10 cellular contexts compared by ENCODE assay signal in the genomic region with DNA sequence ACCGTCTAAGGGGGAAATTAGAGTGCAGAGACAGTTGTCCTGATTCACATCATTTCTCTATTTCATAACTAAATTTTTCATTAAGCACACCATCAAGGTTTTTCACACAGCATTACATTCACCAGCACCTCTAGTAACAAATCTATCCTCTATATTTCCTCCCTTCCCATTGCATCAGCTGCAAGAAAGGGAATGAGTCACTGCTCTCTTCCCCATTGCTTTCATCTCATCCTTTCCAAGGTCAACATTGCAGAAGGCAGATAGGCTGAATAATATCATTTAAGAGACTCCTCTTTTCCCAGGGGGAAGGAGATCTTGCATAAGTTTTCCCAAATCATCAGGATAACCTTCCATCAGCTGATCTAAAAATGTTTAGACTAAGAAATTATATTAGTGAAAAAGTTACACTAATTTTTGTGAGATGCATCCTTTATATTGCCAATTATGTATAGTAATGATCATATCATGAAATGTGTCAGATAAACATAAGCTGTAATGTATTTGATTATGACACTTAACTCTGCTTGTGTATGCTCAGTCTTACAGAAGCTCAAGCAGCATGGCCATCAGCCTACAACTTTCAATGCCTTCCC. TPM values are rescaled to one million over a fixed set of nuclear protein-coding genes. Genes with fewer than 3 reads are reported as not detected.
DNase-seq lines count a peak whose midpoint lies in the region; ATAC-seq, FAIRE-seq and TF ChIP-seq lines count a peak whose summit lies in the region.
"Had no signal": no experiment of that assay in that cellular context is flagged by ENCODE, and none has a peak within 500 bp of the region (broad histone marks: within the 10 kb centered on the region; RNA-seq: fewer than 3 reads in every experiment).

No MANE protein-coding gene starts in this region.

- intact Hi-C loops in activated CD8-positive, alpha-beta T cell treated with anti-CD3 and anti-CD28 coated beads for 36 hours (cut with micrococcal nuclease), result loop anchor here (5.0 to 10.0 kb wide), 2 partner anchors 96 to 334 kb away; no protein-coding TSS in a partner anchor
- intact Hi-C loops in esophagus muscularis mucosa (cut with DNase I), result loop anchor here (10.0 kb wide), 1 partner anchor 346 kb away; no protein-coding TSS in a partner anchor

- no peaks in the 10 kb centered on the region for H3K9me3 Mint-ChIP-seq in activated CD8-positive, alpha-beta T cell treated with anti-CD3 and anti-CD28 coated beads for 36 hours
- no peaks in the 10 kb centered on the region for H3K9me3 Mint-ChIP-seq in activated CD8-positive, alpha-beta T cell treated with anti-CD3 and anti-CD28 coated beads, Interleukin-2, amount 10 ng/mL, durations not matched to agents 7 days and 5 days (ENCODE audit: insufficient read depth)
- H3K9me3 Mint-ChIP-seq: memory B cell had no signal

- H3F3A ChIP-seq in OCI-LY1 (ENCODE audit: insufficient read depth, low read length), result no peaks in the 10 kb centered on the region

- WGBS in small intestine, 3 donors, result 79 to 89% (median 85%) methylated on average over 1 of the region's 1 CpG
- WGBS in esophagus muscularis mucosa, result 91% methylated on average over 1 of the region's 1 CpG

- CTCF ChIA-PET in activated CD8-positive, alpha-beta T cell treated with anti-CD3 and anti-CD28 coated beads for 36 hours (lab: Charles Lee), result interaction anchor here (8.2 kb wide), 1 partner anchor 351 kb away, joined by 97 read pairs; no protein-coding TSS in a partner anchor
- CTCF ChIA-PET in activated CD8-positive, alpha-beta T cell treated with anti-CD3 and anti-CD28 coated beads, Interleukin-2, amount 10 ng/mL, durations not matched to agents 7 days and 5 days (lab: Charles Lee), result interaction anchor here (0.7 to 2.2 kb wide), 4 partner anchors 24 to 425 kb away, joined by 3 to 9 read pairs (median 4); no protein-coding TSS in a partner anchor

- H2AFZ ChIP-seq in OCI-LY1 (ENCODE audit: low read length), result no peak overlapping the region

- H3K4me1 ChIP-seq in OCI-LY1 (ENCODE audit: insufficient read depth, low read length, severe bottlenecking), result peaks cover 44% of the 10 kb centered on the region
- peaks cover 0 to 2% of the 10 kb centered on the region in 2 donors for H3K4me1 ChIP-seq in small intestine (ENCODE audit: control insufficient read depth in 2 of 2, insufficient read depth in 1 of 2, low read depth in 1 of 2, low read length in 1 of 2)
- H3K4me1 ChIP-seq in esophagus muscularis mucosa, result peaks cover 12 to 38% (median 25%) of the 10 kb centered on the region in 4 donors

- H3K4me2 ChIP-seq in OCI-LY1 (ENCODE audit: low read length), result peak overlapping the region; percentile 32; the same call in 1 of the 2 replicates

- H3K36me3 Mint-ChIP-seq in activated CD8-positive, alpha-beta T cell treated with anti-CD3 and anti-CD28 coated beads for 36 hours (ENCODE audit: low read depth), result peaks cover 33% of the 10 kb centered on the region
- H3K36me3 Mint-ChIP-seq in activated CD8-positive, alpha-beta T cell treated with anti-CD3 and anti-CD28 coated beads, Interleukin-2, amount 10 ng/mL, durations not matched to agents 7 days and 5 days (ENCODE audit: low read depth), result peaks cover 53% of the 10 kb centered on the region

- H3K27ac ChIP-seq in OCI-LY1 (ENCODE audit: low read depth, low read length, poor library complexity, severe bottlenecking) (no peak overlapping the region), small intestine (ENCODE audit: low read depth in 1 of 2, low read length in 1 of 2) (no peak overlapping the region), esophagus muscularis mucosa (replicated peaks in 1 of 4) (no peak overlapping the region)

- no peaks in the 10 kb centered on the region for H3K27me3 ChIP-seq in OCI-LY1 (ENCODE audit: insufficient read depth, low read length)
- H3K27me3 ChIP-seq in small intestine (ENCODE audit: control insufficient read depth in 2 of 2, insufficient read depth in 2 of 2, low read length in 2 of 2), result no peaks in the 10 kb centered on the region
- no peaks in the 10 kb centered on the region for H3K27me3 ChIP-seq in esophagus muscularis mucosa

- no peaks in the 10 kb centered on the region for H3K27me3 Mint-ChIP-seq in activated CD8-positive, alpha-beta T cell treated with anti-CD3 and anti-CD28 coated beads for 36 hours
- H3K27me3 Mint-ChIP-seq in activated CD8-positive, alpha-beta T cell treated with anti-CD3 and anti-CD28 coated beads, Interleukin-2, amount 10 ng/mL, durations not matched to agents 7 days and 5 days (ENCODE audit: low read depth), result no peaks in the 10 kb centered on the region
- H3K27me3 Mint-ChIP-seq: memory B cell had no signal

- H3K27ac Mint-ChIP-seq in activated CD8-positive, alpha-beta T cell treated with anti-CD3 and anti-CD28 coated beads for 36 hours, result peak overlapping the region; percentile 16
- no peak overlapping the region for H3K27ac Mint-ChIP-seq in activated CD8-positive, alpha-beta T cell treated with anti-CD3 and anti-CD28 coated beads, Interleukin-2, amount 10 ng/mL, durations not matched to agents 7 days and 5 days

- FAIRE-seq in small intestine (lab: Jason Lieb, UNC) (no peak), GM12892 (lab: Jason Lieb, UNC) (no peak)

- TF ChIP-seq CTCF in activated CD8-positive, alpha-beta T cell treated with anti-CD3 and anti-CD28 coated beads for 36 hours (IDR thresholded peaks at IDR 0.05), result no peak
- TF ChIP-seq CTCF in OCI-LY1 (IDR thresholded peaks at IDR 0.05; ENCODE audit: low read length), result no peak
- TF ChIP-seq CTCF in GM10266 (IDR thresholded peaks at IDR 0.05; ENCODE audit: control insufficient read depth, insufficient read depth, low read depth, missing control alignments), result no peak
- no peak for TF ChIP-seq CTCF in esophagus muscularis mucosa (IDR thresholded peaks at IDR 0.05)

- H3K36me3 ChIP-seq in OCI-LY1 (ENCODE audit: insufficient read depth, low read length) (peaks cover 38% of the 10 kb centered on the region), small intestine (ENCODE audit: control insufficient read depth in 2 of 2, insufficient read depth in 2 of 2, low read length in 2 of 2) (no peaks in the 10 kb centered on the region), esophagus muscularis mucosa (no peaks in the 10 kb centered on the region)

- H3K9ac ChIP-seq in OCI-LY1 (ENCODE audit: low read length), result no peak overlapping the region

- POLR2A ChIA-PET in activated CD8-positive, alpha-beta T cell treated with anti-CD3 and anti-CD28 coated beads for 36 hours (lab: Charles Lee), result interaction anchor here (0.7 kb wide), 1 partner anchor 25 kb away, joined by 3 read pairs; no protein-coding TSS in a partner anchor
- POLR2A ChIA-PET in activated CD8-positive, alpha-beta T cell treated with anti-CD3 and anti-CD28 coated beads, Interleukin-2, amount 10 ng/mL, durations not matched to agents 7 days and 5 days (lab: Charles Lee), result no interaction called here

- H3K9me2 ChIP-seq in OCI-LY1 (ENCODE audit: low read depth, low read length), result no peaks in the 10 kb centered on the region

- H3K79me2 ChIP-seq in OCI-LY1 (ENCODE audit: insufficient read depth, low read length), result peaks cover 78% of the 10 kb centered on the region

- no peak overlapping the region for H3K4me3 ChIP-seq in OCI-LY1 (ENCODE audit: low read depth, low read length, poor library complexity, severe bottlenecking)
- H3K4me3 ChIP-seq in small intestine (ENCODE audit: low read depth in 1 of 2, low read length in 2 of 2), result no peak overlapping the region
- H3K4me3 ChIP-seq in esophagus muscularis mucosa, result no peak overlapping the region

- no peak for DNase-seq in activated CD8-positive, alpha-beta T cell treated with anti-CD3 and anti-CD28 coated beads for 36 hours
- no peak for DNase-seq in activated CD8-positive, alpha-beta T cell treated with anti-CD3 and anti-CD28 coated beads, Interleukin-2, amount 10 ng/mL, durations not matched to agents 7 days and 5 days
- DNase-seq in dermis microvascular lymphatic vessel endothelial cell (ENCODE audit: low read depth in 2 of 2) (peak; percentile 52 to 87), small intestine (peak; percentile 31), GM10266 (ENCODE audit: extremely low spot score) (no peak), esophagus muscularis mucosa (ENCODE audit: extremely low spot score) (no peak), GM12892 (ENCODE audit: insufficient read length) (no peak)
- DNase-seq: DMS79 treated with DMSO at 0.1 percent for 48 hours had no signal

- ATAC-seq in activated CD8-positive, alpha-beta T cell treated with anti-CD3 and anti-CD28 coated beads for 36 hours, result no peak
- ATAC-seq in activated CD8-positive, alpha-beta T cell treated with anti-CD3 and anti-CD28 coated beads, Interleukin-2, amount 10 ng/mL, durations not matched to agents 7 days and 5 days, result no peak

- TF ChIP-seq POLR2A in esophagus muscularis mucosa (IDR thresholded peaks at IDR 0.05; ENCODE audit: low read depth) (no peak), GM12892 (IDR thresholded peaks at IDR 0.05; ENCODE audit: low read depth, low read length) (no peak)

- H3K9me3 ChIP-seq in OCI-LY1 (ENCODE audit: low read length) (no peaks in the 10 kb centered on the region), small intestine (ENCODE audit: control insufficient read depth, low read depth) (no peaks in the 10 kb centered on the region), esophagus muscularis mucosa (no peaks in the 10 kb centered on the region)

- TF ChIP-seq EP300 in esophagus muscularis mucosa (IDR thresholded peaks at IDR 0.05), result no peak

- H3K4me3 Mint-ChIP-seq in activated CD8-positive, alpha-beta T cell treated with anti-CD3 and anti-CD28 coated beads for 36 hours, result no peak overlapping the region
- no peak overlapping the region for H3K4me3 Mint-ChIP-seq in activated CD8-positive, alpha-beta T cell treated with anti-CD3 and anti-CD28 coated beads, Interleukin-2, amount 10 ng/mL, durations not matched to agents 7 days and 5 days
- H3K4me3 Mint-ChIP-seq: memory B cell had no signal

- H4K20me1 ChIP-seq in OCI-LY1 (ENCODE audit: insufficient read depth, low read length), result no peaks in the 10 kb centered on the region

- peaks cover 39% of the 10 kb centered on the region for H3K4me1 Mint-ChIP-seq in activated CD8-positive, alpha-beta T cell treated with anti-CD3 and anti-CD28 coated beads for 36 hours (ENCODE audit: low read depth)
- peaks cover 42% of the 10 kb centered on the region for H3K4me1 Mint-ChIP-seq in activated CD8-positive, alpha-beta T cell treated with anti-CD3 and anti-CD28 coated beads, Interleukin-2, amount 10 ng/mL, durations not matched to agents 7 days and 5 days (ENCODE audit: low read depth)

RNA-seq across cellular contexts. Expression of a gene that starts 4.3 kb away (rescaled TPM):
- total RNA-seq in activated CD8-positive, alpha-beta T cell treated with anti-CD3 and anti-CD28 coated beads for 36 hours, result 10 to 100 TPM; 23.2 to 25.4 TPM
- 10 to 100 TPM; 31.8 to 32.1 TPM for total RNA-seq in activated CD8-positive, alpha-beta T cell treated with anti-CD3 and anti-CD28 coated beads, Interleukin-2, amount 10 ng/mL, durations not matched to agents 7 days and 5 days
- total RNA-seq in dermis microvascular lymphatic vessel endothelial cell (13.6 and 18.0 TPM in 2 replicates), esophagus muscularis mucosa (10 to 100 TPM in 2 of 4 donors, 1 to 10 TPM in 2; 6.0 to 15.4 (median 11.0) TPM)
- polyA plus RNA-seq in small intestine, result 1 to 10 TPM; 6.0 to 8.2 (median 6.5) TPM
- 19.2 TPM for polyA plus RNA-seq in GM12892 (2012; ENCODE audit: missing spikeins)

RNA-seq across cellular contexts. Expression of a gene that starts 4.5 kb away (rescaled TPM):
- 10 to 100 TPM; 92.0 to 95.9 TPM for total RNA-seq in activated CD8-positive, alpha-beta T cell treated with anti-CD3 and anti-CD28 coated beads for 36 hours
- total RNA-seq in activated CD8-positive, alpha-beta T cell treated with anti-CD3 and anti-CD28 coated beads, Interleukin-2, amount 10 ng/mL, durations not matched to agents 7 days and 5 days, result 10 to 100 TPM; 74.1 to 77.5 TPM
- total RNA-seq in dermis microvascular lymphatic vessel endothelial cell (10.6 and 11.4 TPM in 2 replicates), esophagus muscularis mucosa (under 1 TPM in 3 of 4 donors, not detected in 1; 0.06 to 0.17 (median 0.17) TPM)
- 1 to 10 TPM in 1 of 3 donors, under 1 TPM in 2; 0.67 to 4.3 (median 0.81) TPM for polyA plus RNA-seq in small intestine
- 27.6 TPM for polyA plus RNA-seq in GM12892 (2012; ENCODE audit: missing spikeins)

Comparison
In these comparisons a context has a peak if more than half of its experiments do, and no peak if none do; other contexts are left out.
1. DNase-seq: peak in dermis microvascular lymphatic vessel endothelial cell (2 of 2) and small intestine (single experiment); none in activated CD8-positive, alpha-beta T cell treated with anti-CD3 and anti-CD28 coated beads for 36 hours (single experiment), activated CD8-positive, alpha-beta T cell treated with anti-CD3 and anti-CD28 coated beads, Interleukin-2, amount 10 ng/mL, durations not matched to agents 7 days and 5 days (single experiment), GM10266 (single experiment), esophagus muscularis mucosa (single experiment) and GM12892 (single experiment).